Comparison of ENCODE assay signal across 1 cellular context in the genomic region with DNA sequence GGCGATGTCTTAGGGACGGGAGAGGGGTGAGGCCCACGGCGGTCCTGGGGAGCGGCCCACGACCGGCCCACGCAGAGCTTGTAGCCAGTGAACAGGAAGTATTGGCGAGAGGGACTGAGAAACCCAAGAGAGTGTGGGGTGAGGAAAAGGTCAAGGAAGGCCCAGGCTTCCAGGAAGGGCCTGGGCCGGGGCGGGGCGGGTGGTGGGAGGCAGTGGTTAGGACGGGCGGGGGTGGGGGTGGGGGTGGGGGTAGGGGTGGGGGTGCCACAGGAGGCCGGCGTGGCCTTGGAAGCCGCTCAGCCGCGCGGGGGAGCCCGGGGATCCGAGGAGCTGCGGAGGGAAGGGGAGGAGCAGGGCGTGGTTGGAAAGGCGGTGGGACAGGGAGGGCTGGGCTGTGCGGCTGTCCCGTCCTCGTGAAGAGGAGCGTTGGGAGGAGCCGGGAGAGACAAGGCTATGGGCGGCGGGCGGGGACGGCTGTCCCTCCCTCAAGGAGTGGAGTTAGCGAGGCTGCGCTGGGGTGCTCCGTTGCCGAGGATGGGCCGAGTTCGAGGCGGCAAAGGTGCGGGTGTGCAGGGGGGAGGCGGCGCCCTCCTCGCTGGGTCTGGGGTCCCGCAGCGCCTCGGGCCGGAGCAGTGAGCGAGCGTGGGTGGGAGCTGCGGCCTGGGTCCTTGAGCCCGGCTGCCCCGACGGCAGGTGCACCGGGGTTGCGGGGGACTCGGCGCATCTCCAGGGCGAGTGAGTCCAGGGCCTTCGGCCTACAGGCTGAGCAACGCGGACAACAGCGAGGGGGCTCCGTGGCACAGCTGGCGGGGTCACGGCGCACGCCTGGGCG.
TF ChIP-seq lines count a peak whose summit lies in the region.

No MANE protein-coding gene starts in this region.

TF ChIP-seq in K562, 482 proteins besides CTCF, POLR2A, EP300 and RAD21 (continued from another document):
- TF ChIP-seq, protein P1, sequence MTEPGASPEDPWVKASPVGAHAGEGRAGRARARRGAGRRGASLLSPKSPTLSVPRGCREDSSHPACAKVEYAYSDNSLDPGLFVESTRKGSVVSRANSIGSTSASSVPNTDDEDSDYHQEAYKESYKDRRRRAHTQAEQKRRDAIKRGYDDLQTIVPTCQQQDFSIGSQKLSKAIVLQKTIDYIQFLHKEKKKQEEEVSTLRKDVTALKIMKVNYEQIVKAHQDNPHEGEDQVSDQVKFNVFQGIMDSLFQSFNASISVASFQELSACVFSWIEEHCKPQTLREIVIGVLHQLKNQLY (CRISPR knock-in tag; conservative IDR thresholded peaks at IDR 0.05), result no peak
- TF ChIP-seq ZNF717 (CRISPR knock-in tag; IDR thresholded peaks at IDR 0.05) (no peak), CBX2 (IDR thresholded peaks at IDR 0.05; ENCODE audit: insufficient read depth, low read length, poor library complexity, severe bottlenecking) (no peak), SRSF9 (IDR thresholded peaks at IDR 0.05; ENCODE audit: borderline replicate concordance, low read depth, low read length) (no peak), SIRT6 (IDR thresholded peaks at IDR 0.05; ENCODE audit: low read depth, low read length) (no peak), GATAD2B (IDR thresholded peaks at IDR 0.05; ENCODE audit: borderline replicate concordance) (no peak), ILK (tag; IDR thresholded peaks at IDR 0.05; ENCODE audit: borderline replicate concordance, low read depth) (no peak), OTX1 (CRISPR knock-in tag; IDR thresholded peaks at IDR 0.05) (no peak), ETV6 (IDR thresholded peaks at IDR 0.05; ENCODE audit: borderline replicate concordance in 1 of 2, low read depth in 2 of 2, low read length in 1 of 2) (peak in 1 of 2 experiments; percentile 46; a peak in 1 of 4 replicates), ETV6 (CRISPR knock-in tag; IDR thresholded peaks at IDR 0.05; ENCODE audit: borderline replicate concordance) (no peak), TARDBP (IDR thresholded peaks at IDR 0.05) (no peak), HIVEP1 (CRISPR knock-in tag; IDR thresholded peaks at IDR 0.05) (no peak), ZNF24 (IDR thresholded peaks at IDR 0.05) (no peak)
- TF ChIP-seq, protein P2, sequence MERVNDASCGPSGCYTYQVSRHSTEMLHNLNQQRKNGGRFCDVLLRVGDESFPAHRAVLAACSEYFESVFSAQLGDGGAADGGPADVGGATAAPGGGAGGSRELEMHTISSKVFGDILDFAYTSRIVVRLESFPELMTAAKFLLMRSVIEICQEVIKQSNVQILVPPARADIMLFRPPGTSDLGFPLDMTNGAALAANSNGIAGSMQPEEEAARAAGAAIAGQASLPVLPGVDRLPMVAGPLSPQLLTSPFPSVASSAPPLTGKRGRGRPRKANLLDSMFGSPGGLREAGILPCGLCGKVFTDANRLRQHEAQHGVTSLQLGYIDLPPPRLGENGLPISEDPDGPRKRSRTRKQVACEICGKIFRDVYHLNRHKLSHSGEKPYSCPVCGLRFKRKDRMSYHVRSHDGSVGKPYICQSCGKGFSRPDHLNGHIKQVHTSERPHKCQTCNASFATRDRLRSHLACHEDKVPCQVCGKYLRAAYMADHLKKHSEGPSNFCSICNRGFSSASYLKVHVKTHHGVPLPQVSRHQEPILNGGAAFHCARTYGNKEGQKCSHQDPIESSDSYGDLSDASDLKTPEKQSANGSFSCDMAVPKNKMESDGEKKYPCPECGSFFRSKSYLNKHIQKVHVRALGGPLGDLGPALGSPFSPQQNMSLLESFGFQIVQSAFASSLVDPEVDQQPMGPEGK (CRISPR knock-in tag; IDR thresholded peaks at IDR 0.05; ENCODE audit: borderline replicate concordance), result no peak
- TF ChIP-seq, protein P3, sequence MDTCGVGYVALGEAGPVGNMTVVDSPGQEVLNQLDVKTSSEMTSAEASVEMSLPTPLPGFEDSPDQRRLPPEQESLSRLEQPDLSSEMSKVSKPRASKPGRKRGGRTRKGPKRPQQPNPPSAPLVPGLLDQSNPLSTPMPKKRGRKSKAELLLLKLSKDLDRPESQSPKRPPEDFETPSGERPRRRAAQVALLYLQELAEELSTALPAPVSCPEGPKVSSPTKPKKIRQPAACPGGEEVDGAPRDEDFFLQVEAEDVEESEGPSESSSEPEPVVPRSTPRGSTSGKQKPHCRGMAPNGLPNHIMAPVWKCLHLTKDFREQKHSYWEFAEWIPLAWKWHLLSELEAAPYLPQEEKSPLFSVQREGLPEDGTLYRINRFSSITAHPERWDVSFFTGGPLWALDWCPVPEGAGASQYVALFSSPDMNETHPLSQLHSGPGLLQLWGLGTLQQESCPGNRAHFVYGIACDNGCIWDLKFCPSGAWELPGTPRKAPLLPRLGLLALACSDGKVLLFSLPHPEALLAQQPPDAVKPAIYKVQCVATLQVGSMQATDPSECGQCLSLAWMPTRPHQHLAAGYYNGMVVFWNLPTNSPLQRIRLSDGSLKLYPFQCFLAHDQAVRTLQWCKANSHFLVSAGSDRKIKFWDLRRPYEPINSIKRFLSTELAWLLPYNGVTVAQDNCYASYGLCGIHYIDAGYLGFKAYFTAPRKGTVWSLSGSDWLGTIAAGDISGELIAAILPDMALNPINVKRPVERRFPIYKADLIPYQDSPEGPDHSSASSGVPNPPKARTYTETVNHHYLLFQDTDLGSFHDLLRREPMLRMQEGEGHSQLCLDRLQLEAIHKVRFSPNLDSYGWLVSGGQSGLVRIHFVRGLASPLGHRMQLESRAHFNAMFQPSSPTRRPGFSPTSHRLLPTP (IDR thresholded peaks at IDR 0.05; ENCODE audit: borderline replicate concordance, extremely low read depth, insufficient read length), result no peak
- TF ChIP-seq, protein P4, sequence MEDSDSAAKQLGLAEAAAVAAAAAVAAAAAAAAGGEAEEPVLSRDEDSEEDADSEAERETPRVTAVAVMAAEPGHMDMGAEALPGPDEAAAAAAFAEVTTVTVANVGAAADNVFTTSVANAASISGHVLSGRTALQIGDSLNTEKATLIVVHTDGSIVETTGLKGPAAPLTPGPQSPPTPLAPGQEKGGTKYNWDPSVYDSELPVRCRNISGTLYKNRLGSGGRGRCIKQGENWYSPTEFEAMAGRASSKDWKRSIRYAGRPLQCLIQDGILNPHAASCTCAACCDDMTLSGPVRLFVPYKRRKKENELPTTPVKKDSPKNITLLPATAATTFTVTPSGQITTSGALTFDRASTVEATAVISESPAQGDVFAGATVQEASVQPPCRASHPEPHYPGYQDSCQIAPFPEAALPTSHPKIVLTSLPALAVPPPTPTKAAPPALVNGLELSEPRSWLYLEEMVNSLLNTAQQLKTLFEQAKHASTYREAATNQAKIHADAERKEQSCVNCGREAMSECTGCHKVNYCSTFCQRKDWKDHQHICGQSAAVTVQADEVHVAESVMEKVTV (CRISPR knock-in tag; IDR thresholded peaks at IDR 0.05), result no peak
- TF ChIP-seq, protein P5, sequence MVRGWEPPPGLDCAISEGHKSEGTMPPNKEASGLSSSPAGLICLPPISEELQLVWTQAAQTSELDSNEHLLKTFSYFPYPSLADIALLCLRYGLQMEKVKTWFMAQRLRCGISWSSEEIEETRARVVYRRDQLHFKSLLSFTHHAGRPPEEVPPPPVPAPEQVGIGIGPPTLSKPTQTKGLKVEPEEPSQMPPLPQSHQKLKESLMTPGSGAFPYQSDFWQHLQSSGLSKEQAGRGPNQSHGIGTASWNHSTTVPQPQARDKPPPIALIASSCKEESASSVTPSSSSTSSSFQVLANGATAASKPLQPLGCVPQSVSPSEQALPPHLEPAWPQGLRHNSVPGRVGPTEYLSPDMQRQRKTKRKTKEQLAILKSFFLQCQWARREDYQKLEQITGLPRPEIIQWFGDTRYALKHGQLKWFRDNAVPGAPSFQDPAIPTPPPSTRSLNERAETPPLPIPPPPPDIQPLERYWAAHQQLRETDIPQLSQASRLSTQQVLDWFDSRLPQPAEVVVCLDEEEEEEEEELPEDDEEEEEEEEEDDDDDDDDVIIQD (CRISPR knock-in tag; IDR thresholded peaks at IDR 0.05), result no peak
- TF ChIP-seq, protein P6, sequence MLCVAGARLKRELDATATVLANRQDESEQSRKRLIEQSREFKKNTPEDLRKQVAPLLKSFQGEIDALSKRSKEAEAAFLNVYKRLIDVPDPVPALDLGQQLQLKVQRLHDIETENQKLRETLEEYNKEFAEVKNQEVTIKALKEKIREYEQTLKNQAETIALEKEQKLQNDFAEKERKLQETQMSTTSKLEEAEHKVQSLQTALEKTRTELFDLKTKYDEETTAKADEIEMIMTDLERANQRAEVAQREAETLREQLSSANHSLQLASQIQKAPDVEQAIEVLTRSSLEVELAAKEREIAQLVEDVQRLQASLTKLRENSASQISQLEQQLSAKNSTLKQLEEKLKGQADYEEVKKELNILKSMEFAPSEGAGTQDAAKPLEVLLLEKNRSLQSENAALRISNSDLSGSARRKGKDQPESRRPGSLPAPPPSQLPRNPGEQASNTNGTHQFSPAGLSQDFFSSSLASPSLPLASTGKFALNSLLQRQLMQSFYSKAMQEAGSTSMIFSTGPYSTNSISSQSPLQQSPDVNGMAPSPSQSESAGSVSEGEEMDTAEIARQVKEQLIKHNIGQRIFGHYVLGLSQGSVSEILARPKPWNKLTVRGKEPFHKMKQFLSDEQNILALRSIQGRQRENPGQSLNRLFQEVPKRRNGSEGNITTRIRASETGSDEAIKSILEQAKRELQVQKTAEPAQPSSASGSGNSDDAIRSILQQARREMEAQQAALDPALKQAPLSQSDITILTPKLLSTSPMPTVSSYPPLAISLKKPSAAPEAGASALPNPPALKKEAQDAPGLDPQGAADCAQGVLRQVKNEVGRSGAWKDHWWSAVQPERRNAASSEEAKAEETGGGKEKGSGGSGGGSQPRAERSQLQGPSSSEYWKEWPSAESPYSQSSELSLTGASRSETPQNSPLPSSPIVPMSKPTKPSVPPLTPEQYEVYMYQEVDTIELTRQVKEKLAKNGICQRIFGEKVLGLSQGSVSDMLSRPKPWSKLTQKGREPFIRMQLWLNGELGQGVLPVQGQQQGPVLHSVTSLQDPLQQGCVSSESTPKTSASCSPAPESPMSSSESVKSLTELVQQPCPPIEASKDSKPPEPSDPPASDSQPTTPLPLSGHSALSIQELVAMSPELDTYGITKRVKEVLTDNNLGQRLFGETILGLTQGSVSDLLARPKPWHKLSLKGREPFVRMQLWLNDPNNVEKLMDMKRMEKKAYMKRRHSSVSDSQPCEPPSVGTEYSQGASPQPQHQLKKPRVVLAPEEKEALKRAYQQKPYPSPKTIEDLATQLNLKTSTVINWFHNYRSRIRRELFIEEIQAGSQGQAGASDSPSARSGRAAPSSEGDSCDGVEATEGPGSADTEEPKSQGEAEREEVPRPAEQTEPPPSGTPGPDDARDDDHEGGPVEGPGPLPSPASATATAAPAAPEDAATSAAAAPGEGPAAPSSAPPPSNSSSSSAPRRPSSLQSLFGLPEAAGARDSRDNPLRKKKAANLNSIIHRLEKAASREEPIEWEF (CRISPR knock-in tag; IDR thresholded peaks at IDR 0.05), result no peak
- TF ChIP-seq, protein P7, sequence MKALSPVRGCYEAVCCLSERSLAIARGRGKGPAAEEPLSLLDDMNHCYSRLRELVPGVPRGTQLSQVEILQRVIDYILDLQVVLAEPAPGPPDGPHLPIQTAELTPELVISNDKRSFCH (CRISPR knock-in tag; IDR thresholded peaks at IDR 0.05), result no peak
- TF ChIP-seq, protein P7 (tag; IDR thresholded peaks at IDR 0.05), result no peak
- TF ChIP-seq, protein P8, sequence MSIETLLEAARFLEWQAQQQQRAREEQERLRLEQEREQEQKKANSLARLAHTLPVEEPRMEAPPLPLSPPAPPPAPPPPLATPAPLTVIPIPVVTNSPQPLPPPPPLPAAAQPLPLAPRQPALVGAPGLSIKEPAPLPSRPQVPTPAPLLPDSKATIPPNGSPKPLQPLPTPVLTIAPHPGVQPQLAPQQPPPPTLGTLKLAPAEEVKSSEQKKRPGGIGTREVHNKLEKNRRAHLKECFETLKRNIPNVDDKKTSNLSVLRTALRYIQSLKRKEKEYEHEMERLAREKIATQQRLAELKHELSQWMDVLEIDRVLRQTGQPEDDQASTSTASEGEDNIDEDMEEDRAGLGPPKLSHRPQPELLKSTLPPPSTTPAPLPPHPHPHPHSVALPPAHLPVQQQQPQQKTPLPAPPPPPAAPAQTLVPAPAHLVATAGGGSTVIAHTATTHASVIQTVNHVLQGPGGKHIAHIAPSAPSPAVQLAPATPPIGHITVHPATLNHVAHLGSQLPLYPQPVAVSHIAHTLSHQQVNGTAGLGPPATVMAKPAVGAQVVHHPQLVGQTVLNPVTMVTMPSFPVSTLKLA (conservative IDR thresholded peaks at IDR 0.05), result no peak; a peak in 1 of 4 replicates
